In genomic region chr20:38790210-38791053, GRCh38 we compare ENCODE assay signal across 8 cellular contexts. TPM values are rescaled to one million over a fixed set of nuclear protein-coding genes. Genes with fewer than 3 reads are reported as not detected.
A peak's percentile ranks its signal among the peaks of the same experiment; 100 is the strongest.
DNase-seq lines count a peak whose midpoint lies in the region; ATAC-seq, FAIRE-seq and TF ChIP-seq lines count a peak whose summit lies in the region.

No MANE protein-coding gene starts in this region.

- CTCF ChIA-PET in IMR-90 (lab: Yijun Ruan, JAX) = interaction anchor here (1.0 to 1.1 kb wide), 3 partner anchors 25 to 151 kb away, joined by 3 to 7 read pairs (median 6); no protein-coding TSS in a partner anchor

- H3K4ac ChIP-seq in IMR-90 (ENCODE audit: low read depth, low read length) = no peak overlapping the region

- H3K4me1 ChIP-seq in IMR-90 (ENCODE audit: control insufficient read depth, insufficient read depth, low read length) (no peaks in the 10 kb centered on the region), mucosa of descending colon (ENCODE audit: low read depth) (no peaks in the 10 kb centered on the region)

- H3K9ac ChIP-seq in IMR-90 (ENCODE audit: low read depth, low read length) = no peak overlapping the region

- H3K36me3 Mint-ChIP-seq in chondrocyte (ENCODE audit: low read depth) = no peaks in the 10 kb centered on the region

- no peaks in the 10 kb centered on the region for H3K79me1 ChIP-seq in IMR-90 (ENCODE audit: low read depth in 1 of 2, low read length in 2 of 2)

- H4K91ac ChIP-seq in IMR-90 (ENCODE audit: insufficient read depth, low read depth, low read length) = no peak overlapping the region

- H4K20me1 ChIP-seq in IMR-90 (ENCODE audit: insufficient read depth, low read length) = no peaks in the 10 kb centered on the region

- in situ Hi-C loops in IMR-90 (cut with MboI; ENCODE audit: low sequenced_read_pairs) = no loop called here

- no peak overlapping the region for H3K4me3 ChIP-seq in IMR-90 (ENCODE audit: insufficient read depth, low read depth, low read length)
- H3K4me3 ChIP-seq in mucosa of descending colon = no peak overlapping the region

- no peak for DNase-seq in D721Med (ENCODE audit: insufficient read length, low spot score)
- peak; percentile 38 for DNase-seq in IMR-90
- DNase-seq in RPMI8226 = peak; percentile 31
- DNase-seq in chondrocyte (ENCODE audit: low spot score) = no peak
- DNase-seq in mucosa of descending colon = peak in 1 of 3 donors; percentile 17
- DNase-seq in NCI-H146 (lab: John Stamatoyannopoulos, UW) = no peak
- DNase-seq in foreskin melanocyte = no peak

- no peak overlapping the region for H4K8ac ChIP-seq in IMR-90 (ENCODE audit: low read depth in 2 of 2, low read length in 2 of 2)

- H3K4me3 Mint-ChIP-seq in chondrocyte (ENCODE audit: unreplicated experiment) = no peak overlapping the region

- H3K4me1 Mint-ChIP-seq in chondrocyte (ENCODE audit: low read depth) = peaks cover 3% of the 10 kb centered on the region

- TF ChIP-seq CTCF in D721Med (IDR thresholded peaks at IDR 0.05; ENCODE audit: insufficient read depth, missing control alignments) (peak; percentile 59), IMR-90 (conservative IDR thresholded peaks at IDR 0.05; ENCODE audit: low read depth, low read length) (peak; percentile 52), chondrocyte (IDR thresholded peaks at IDR 0.05) (peak; percentile 79), mucosa of descending colon (IDR thresholded peaks at IDR 0.05) (peak; percentile 25)

- no peaks in the 10 kb centered on the region for H3K9me3 ChIP-seq in IMR-90 (ENCODE audit: control insufficient read depth, insufficient read depth, low read length)
- H3K9me3 ChIP-seq in mucosa of descending colon = no peaks in the 10 kb centered on the region

- H2BK120ac ChIP-seq in IMR-90 (ENCODE audit: low read depth, low read length) = no peak overlapping the region

- no peak overlapping the region for H3K27ac Mint-ChIP-seq in chondrocyte (ENCODE audit: unreplicated experiment)

- H3K27me3 ChIP-seq in IMR-90 (ENCODE audit: control insufficient read depth, insufficient read depth, low read length) = peaks cover 6% of the 10 kb centered on the region

- H3K9me1 ChIP-seq in IMR-90 (ENCODE audit: insufficient read depth, low read length) = no peaks in the 10 kb centered on the region

- no peak overlapping the region for H3K56ac ChIP-seq in IMR-90 (ENCODE audit: extremely low read depth, insufficient read depth, low read length)

- TF ChIP-seq RAD21 in IMR-90 (IDR thresholded peaks at IDR 0.05; ENCODE audit: low read length) = peak; percentile 34

- ATAC-seq in IMR-90 (ENCODE audit: low read depth) (peak; percentile 75), mucosa of descending colon (no peak), HG03095 (IDR thresholded peaks at IDR 0.05; ENCODE audit: unreplicated experiment) (no peak)

- no peak overlapping the region for H3K27ac ChIP-seq in IMR-90 (ENCODE audit: insufficient read depth, low read length)

- no peak overlapping the region for H3K4me2 ChIP-seq in IMR-90 (ENCODE audit: low read depth, low read length)

- no peak overlapping the region for H3K18ac ChIP-seq in IMR-90 (ENCODE audit: low read depth, low read length)

- H2AK5ac ChIP-seq in IMR-90 (ENCODE audit: low read depth, low read length) = no peak overlapping the region

- FAIRE-seq in D721Med (lab: Jason Lieb, UNC) = no peak

- no peaks in the 10 kb centered on the region for H3K9me3 Mint-ChIP-seq in chondrocyte (ENCODE audit: low read depth)

- H3K36me3 ChIP-seq in IMR-90 (ENCODE audit: control insufficient read depth, insufficient read depth, low read length) (no peaks in the 10 kb centered on the region), mucosa of descending colon (ENCODE audit: low read depth) (no peaks in the 10 kb centered on the region)

- WGBS in IMR-90 (ENCODE audit: extremely low coverage in 2 of 2, insufficient read length in 1 of 2), 2 experiments = 9% methylated on average over 5 of the region's 15 CpGs; no CpG with 5 or more reads in 1 of the 2 experiments

- peaks cover 6% of the 10 kb centered on the region for H3K27me3 Mint-ChIP-seq in chondrocyte (ENCODE audit: low read depth)

- no peak overlapping the region for H3K14ac ChIP-seq in IMR-90 (replicated peaks; ENCODE audit: low read depth, low read length)

- H2BK5ac ChIP-seq in IMR-90 (ENCODE audit: low read depth, low read length, poor library complexity, severe bottlenecking) = no peak overlapping the region

- no TSS peak for BruUV-seq in IMR-90 (replicated peaks; lab: Mats Ljungman, UMichigan)

- no peak overlapping the region for H2BK20ac ChIP-seq in IMR-90 (ENCODE audit: low read depth, low read length)

- H4K5ac ChIP-seq in IMR-90 (ENCODE audit: low read depth, low read length) = no peak overlapping the region

- intact Hi-C loops in IMR-90 (cut with micrococcal nuclease) = loop anchor here (1.0 kb wide), 1 partner anchor 144 kb away; no protein-coding TSS in a partner anchor
- intact Hi-C loops in mucosa of descending colon (cut with DNase I, micrococcal nuclease) = no loop called here

- no peak overlapping the region for H2AK9ac ChIP-seq in IMR-90 (replicated peaks; ENCODE audit: low read depth, low read length, poor library complexity)

- no peak for TF ChIP-seq POLR2A in IMR-90 (IDR thresholded peaks at IDR 0.05; ENCODE audit: low read depth, low read length)

- dilution Hi-C loops in IMR-90 (cut with HindIII; ENCODE audit: low sequenced_read_pairs, unreplicated experiment) = no loop called here

- no peak overlapping the region for H2AFZ ChIP-seq in IMR-90 (replicated peaks; ENCODE audit: low read length, poor library complexity)

- POLR2A ChIA-PET in IMR-90 (lab: Charles Lee; ENCODE audit: unreplicated experiment) = interaction anchor here (0.7 kb wide), 1 partner anchor 1072 kb away, joined by 3 read pairs; no protein-coding TSS in a partner anchor

- no peak overlapping the region for H2BK15ac ChIP-seq in IMR-90 (ENCODE audit: low read depth, low read length)

- no peak overlapping the region for H3K23ac ChIP-seq in IMR-90 (ENCODE audit: low read depth, low read length)

TF ChIP-seq in IMR-90, 13 proteins besides CTCF, POLR2A, EP300 and RAD21:
- no peak for TF ChIP-seq BHLHE40 (IDR thresholded peaks at IDR 0.05; ENCODE audit: low read depth, low read length)
- no peak for TF ChIP-seq USF2 (IDR thresholded peaks at IDR 0.05; ENCODE audit: low read depth, low read length)
- TF ChIP-seq SMC3 (IDR thresholded peaks at IDR 0.05; ENCODE audit: low read depth, low read length) = peak; percentile 30
TF ChIP-seq in IMR-90: peak in this region for 1.

RNA-seq across cellular contexts. Expression of gene PPP1R16B, which starts 15.1 kb away (rescaled TPM):
- not detected in 2 replicates for total RNA-seq in IMR-90 (2012; rRNA removed)
- polyA plus RNA-seq in IMR-90 (2012; rRNA removed) = not detected in 2 replicates
- polyA plus RNA-seq in IMR-90 (2012; cell fraction: cytosol; rRNA removed) = not detected in 2 replicates
- polyA plus RNA-seq in IMR-90 (2012; cell fraction: nucleus; rRNA removed; ENCODE audit: low replicate concordance) = not detected in 2 replicates
- total RNA-seq in chondrocyte = not detected in 3 replicates
- 1 to 10 TPM; 4.4 to 5.6 (median 4.4) TPM for total RNA-seq in mucosa of descending colon

RNA-seq across cellular contexts. Expression of gene ACTR5, which starts 42.2 kb away (rescaled TPM):
- 5.3 and 6.6 TPM in 2 replicates for total RNA-seq in IMR-90 (2012; rRNA removed)
- 5.9 and 6.2 TPM in 2 replicates for polyA plus RNA-seq in IMR-90 (2012; rRNA removed)
- polyA plus RNA-seq in IMR-90 (2012; cell fraction: cytosol; rRNA removed) = 4.1 and 4.2 TPM in 2 replicates
- 17.4 and 19.0 TPM in 2 replicates for polyA plus RNA-seq in IMR-90 (2012; cell fraction: nucleus; rRNA removed; ENCODE audit: low replicate concordance)
- 4.1 to 5.2 TPM (median 4.9 TPM) in 3 replicates for total RNA-seq in chondrocyte
- total RNA-seq in mucosa of descending colon = 1 to 10 TPM; 6.0 to 8.1 (median 7.9) TPM

Comparison
In these comparisons a context has a peak if more than half of its experiments do, and no peak if none do; other contexts are left out.
1. DNase-seq: peak in IMR-90 (single experiment) and RPMI8226 (single experiment); none in D721Med (single experiment), chondrocyte (single experiment), NCI-H146 (single experiment) and foreskin melanocyte (single experiment).
2. CTCF ChIP-seq: peak in every context shown above with its lines; median percentile 79 in chondrocyte; 59 in D721Med; 52 in IMR-90; 25 in mucosa of descending colon.